8 cellular contexts compared by ENCODE assay signal in genomic region chr7:14682910-14683465, GRCh38.
"Had no signal": no experiment of that assay in that cellular context is flagged by ENCODE, and none has a peak within 500 bp of the region (broad histone marks: within the 10 kb centered on the region; RNA-seq: fewer than 3 reads in every experiment).

No MANE protein-coding gene starts in this region.

- H3K27ac ChIP-seq: HL-60, KMS-11 had no signal

- H3K4me1 Mint-ChIP-seq: IgD-negative memory B cell had no signal

- H3K9ac ChIP-seq: KMS-11 had no signal

- H3K4me3 Mint-ChIP-seq: IgD-negative memory B cell had no signal

- H3K27me3 Mint-ChIP-seq: IgD-negative memory B cell had no signal

- H3K27ac Mint-ChIP-seq: IgD-negative memory B cell had no signal

- ATAC-seq: HepG2, K562 had no signal

- H3K36me3 Mint-ChIP-seq: IgD-negative memory B cell had no signal

- H3K9me3 Mint-ChIP-seq: IgD-negative memory B cell had no signal

- H3K4me2 ChIP-seq: KMS-11 had no signal

- H3K4me3 ChIP-seq: K562 had no signal

- DNase-seq: IMR-90, KBM-7, KG1 had no signal
